In the genomic region with DNA sequence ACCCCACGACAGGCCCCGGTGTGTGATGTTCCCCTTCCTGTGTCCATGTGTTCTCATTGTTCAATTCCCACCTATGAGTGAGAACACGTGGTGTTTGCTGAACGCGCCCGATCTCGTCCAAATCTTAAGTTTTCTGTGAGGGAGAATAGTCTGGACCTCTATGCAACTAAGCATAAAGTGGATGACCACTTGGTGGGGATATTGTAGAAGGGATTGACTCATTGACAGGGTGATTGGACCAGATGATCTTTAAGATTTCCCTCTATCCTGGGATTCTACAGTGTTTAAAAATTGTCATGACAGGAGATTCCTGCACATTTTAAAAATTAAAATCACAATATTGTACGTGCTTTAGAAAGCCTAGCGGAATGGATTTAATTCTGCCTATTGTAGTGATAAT, we compare ENCODE assay signal across 18 cellular contexts.
DNase-seq lines count a peak whose midpoint lies in the region; ATAC-seq and TF ChIP-seq lines count a peak whose summit lies in the region.
"Had no signal": no experiment of that assay in that cellular context is flagged by ENCODE, and none has a peak within 500 bp of the region (broad histone marks: within the 10 kb centered on the region; RNA-seq: fewer than 3 reads in every experiment).

No MANE protein-coding gene starts in this region.

- H3K9me3 ChIP-seq in breast epithelium (no peaks in the 10 kb centered on the region), OCI-LY1 (ENCODE audit: low read length) (no peaks in the 10 kb centered on the region)

- H3K4me1 Mint-ChIP-seq in MCF 10A (ENCODE audit: insufficient read depth, unreplicated experiment) (no peaks in the 10 kb centered on the region), chondrocyte (ENCODE audit: low read depth) (no peaks in the 10 kb centered on the region)
- H3K4me1 Mint-ChIP-seq: activated B cell treated with CpG ODN at 0.5 μM for 24 hours; activated naive CD8-positive, alpha-beta T cell treated with anti-CD3 and anti-CD28 coated beads, Interleukin-2, amount 50 U/mL, for 24 hours; stimulated activated naive B cell treated with anti-CD40 and anti-IgM and Interleukin-4, amounts not matched to agents 10 μg/mL and 1 μg/mL and 100 μg/mL, for 72 hours had no signal

- no peaks in the 10 kb centered on the region for H3K9me2 ChIP-seq in OCI-LY1 (ENCODE audit: low read depth, low read length)

- H3K27ac ChIP-seq in breast epithelium: no peak overlapping the region
- no peak overlapping the region for H3K27ac ChIP-seq in OCI-LY1 (ENCODE audit: low read depth, low read length, poor library complexity, severe bottlenecking)
- H3K27ac ChIP-seq: KMS-11 had no signal

- H3K36me3 Mint-ChIP-seq in MCF 10A (ENCODE audit: insufficient read depth, unreplicated experiment): no peaks in the 10 kb centered on the region
- peaks cover 4% of the 10 kb centered on the region for H3K36me3 Mint-ChIP-seq in chondrocyte (ENCODE audit: low read depth)

- intact Hi-C loops in MCF 10A (cut with micrococcal nuclease): no loop called here
- intact Hi-C loops in breast epithelium (cut with DNase I; ENCODE audit: low total_unique reads): no loop called here
- intact Hi-C loops in left ventricle myocardium superior (cut with micrococcal nuclease): no loop called here

- no peaks in the 10 kb centered on the region for H3K79me2 ChIP-seq in OCI-LY1 (ENCODE audit: insufficient read depth, low read length)

- no peak for ATAC-seq in left ventricle myocardium superior
- ATAC-seq: activated naive CD8-positive, alpha-beta T cell treated with anti-CD3 and anti-CD28 coated beads, Interleukin-2, amount 50 U/mL, for 24 hours; stimulated activated naive B cell treated with anti-CD40 and anti-IgM and Interleukin-4, amounts not matched to agents 10 μg/mL and 1 μg/mL and 100 μg/mL, for 72 hours had no signal

- BruUV-seq in MCF 10A (replicated peaks; lab: Mats Ljungman, UMichigan): no TSS peak

- no peak overlapping the region for H3K4me3 Mint-ChIP-seq in MCF 10A (ENCODE audit: unreplicated experiment)
- H3K4me3 Mint-ChIP-seq in chondrocyte (ENCODE audit: unreplicated experiment): no peak overlapping the region
- H3K4me3 Mint-ChIP-seq: activated B cell treated with CpG ODN at 0.5 μM for 24 hours; activated naive CD8-positive, alpha-beta T cell treated with anti-CD3 and anti-CD28 coated beads, Interleukin-2, amount 50 U/mL, for 24 hours; dendritic cell treated with granulocyte-macrophage colony-stimulating factor and Interleukin-4, amounts not matched to agents 40 ng/mL and 50 ng/mL, for 4 days; stimulated activated naive B cell treated with anti-CD40 and anti-IgM and Interleukin-4, amounts not matched to agents 10 μg/mL and 1 μg/mL and 100 μg/mL, for 72 hours had no signal

- H3K27ac Mint-ChIP-seq in MCF 10A (ENCODE audit: low read depth, unreplicated experiment): no peak overlapping the region
- no peak overlapping the region for H3K27ac Mint-ChIP-seq in chondrocyte (ENCODE audit: unreplicated experiment)
- H3K27ac Mint-ChIP-seq: activated B cell treated with CpG ODN at 0.5 μM for 24 hours; activated naive CD8-positive, alpha-beta T cell treated with anti-CD3 and anti-CD28 coated beads, Interleukin-2, amount 50 U/mL, for 24 hours; dendritic cell treated with granulocyte-macrophage colony-stimulating factor and Interleukin-4, amounts not matched to agents 40 ng/mL and 50 ng/mL, for 4 days; stimulated activated naive B cell treated with anti-CD40 and anti-IgM and Interleukin-4, amounts not matched to agents 10 μg/mL and 1 μg/mL and 100 μg/mL, for 72 hours had no signal

- no peak for TF ChIP-seq CTCF in MCF 10A (IDR thresholded peaks at IDR 0.05; ENCODE audit: unreplicated experiment)
- no peak for TF ChIP-seq CTCF in breast epithelium (IDR thresholded peaks at IDR 0.05)
- peak; percentile 14; the same call in 1 of the 2 replicates for TF ChIP-seq CTCF in OCI-LY1 (IDR thresholded peaks at IDR 0.05; ENCODE audit: low read length)
- TF ChIP-seq CTCF in chondrocyte (IDR thresholded peaks at IDR 0.05): peak; percentile 50

- H3K27me3 ChIP-seq in breast epithelium: no peaks in the 10 kb centered on the region
- no peaks in the 10 kb centered on the region for H3K27me3 ChIP-seq in OCI-LY1 (ENCODE audit: insufficient read depth, low read length)

- H3K27me3 Mint-ChIP-seq in MCF 10A (ENCODE audit: insufficient read depth, unreplicated experiment): no peaks in the 10 kb centered on the region
- no peaks in the 10 kb centered on the region for H3K27me3 Mint-ChIP-seq in chondrocyte (ENCODE audit: low read depth)
- H3K27me3 Mint-ChIP-seq: activated B cell treated with CpG ODN at 0.5 μM for 24 hours; activated naive CD8-positive, alpha-beta T cell treated with anti-CD3 and anti-CD28 coated beads, Interleukin-2, amount 50 U/mL, for 24 hours; dendritic cell treated with granulocyte-macrophage colony-stimulating factor and Interleukin-4, amounts not matched to agents 40 ng/mL and 50 ng/mL, for 4 days; stimulated activated naive B cell treated with anti-CD40 and anti-IgM and Interleukin-4, amounts not matched to agents 10 μg/mL and 1 μg/mL and 100 μg/mL, for 72 hours had no signal

- H3K9ac ChIP-seq in OCI-LY1 (ENCODE audit: low read length): no peak overlapping the region
- H3K9ac ChIP-seq: KMS-11 had no signal

- DNase-seq in MCF 10A (ENCODE audit: unreplicated experiment) (peak; percentile 9), breast epithelium (ENCODE audit: low spot score in 2 of 2) (no peak), chondrocyte (ENCODE audit: low spot score) (no peak), SIG-M5 treated with dmso at 0.1 percent for 504 hours (lab: John Stamatoyannopoulos, UW; ENCODE audit: unreplicated experiment) (no peak), ureter (ENCODE audit: low spot score) (no peak), left ventricle myocardium superior (no peak)
- DNase-seq in activated T-cell treated with anti-CD3 and anti-CD28 coated beads, Interleukin-2, amount 50 U/mL, for 48 hours: no peak
- DNase-seq: activated B cell treated with CpG ODN at 0.5 μM for 24 hours; activated naive CD8-positive, alpha-beta T cell treated with anti-CD3 and anti-CD28 coated beads, Interleukin-2, amount 50 U/mL, for 24 hours; kidney; NCI-H2227 treated with DMSO at 0.1 percent for 48 hours; retina; Right ventricle myocardium superior; stimulated activated CD4-positive, alpha-beta T cell treated with anti-CD3 and anti-CD28 coated beads, Interleukin-4, amount 100 ng/mL, for 1 hour; stimulated activated naive B cell treated with anti-CD40 and anti-IgM and Interleukin-4, amounts not matched to agents 10 μg/mL and 1 μg/mL and 100 μg/mL, for 72 hours had no signal

- no peak overlapping the region for H3K4me2 ChIP-seq in OCI-LY1 (ENCODE audit: low read length)
- H3K4me2 ChIP-seq: KMS-11 had no signal

- no peaks in the 10 kb centered on the region for H4K20me1 ChIP-seq in OCI-LY1 (ENCODE audit: insufficient read depth, low read length)

- H3K9me3 Mint-ChIP-seq in MCF 10A (ENCODE audit: unreplicated experiment) (no peaks in the 10 kb centered on the region), chondrocyte (ENCODE audit: low read depth) (no peaks in the 10 kb centered on the region)
- H3K9me3 Mint-ChIP-seq: activated naive CD8-positive, alpha-beta T cell treated with anti-CD3 and anti-CD28 coated beads, Interleukin-2, amount 50 U/mL, for 24 hours; dendritic cell treated with granulocyte-macrophage colony-stimulating factor and Interleukin-4, amounts not matched to agents 40 ng/mL and 50 ng/mL, for 4 days had no signal

- POLR2A ChIA-PET in MCF 10A (lab: Yijun Ruan, JAX): no interaction called here

- CTCF ChIA-PET in MCF 10A (lab: Yijun Ruan, JAX): no interaction called here

- no peaks in the 10 kb centered on the region for H3K4me1 ChIP-seq in breast epithelium
- H3K4me1 ChIP-seq in OCI-LY1 (ENCODE audit: insufficient read depth, low read length, severe bottlenecking): no peaks in the 10 kb centered on the region

- H3K36me3 ChIP-seq in breast epithelium: no peaks in the 10 kb centered on the region
- no peaks in the 10 kb centered on the region for H3K36me3 ChIP-seq in OCI-LY1 (ENCODE audit: insufficient read depth, low read length)

- no peak overlapping the region for H3K4me3 ChIP-seq in breast epithelium
- H3K4me3 ChIP-seq in OCI-LY1 (ENCODE audit: low read depth, low read length, poor library complexity, severe bottlenecking): no peak overlapping the region

- no peaks in the 10 kb centered on the region for H3F3A ChIP-seq in OCI-LY1 (ENCODE audit: insufficient read depth, low read length)

- no peak for TF ChIP-seq POLR2A in breast epithelium (IDR thresholded peaks at IDR 0.05)

- no peak overlapping the region for H2AFZ ChIP-seq in OCI-LY1 (ENCODE audit: low read length)

Comparison
In these comparisons a context has a peak if more than half of its experiments do, and no peak if none do; other contexts are left out.
1. CTCF ChIP-seq: peak in OCI-LY1 (single experiment) and chondrocyte (single experiment); none in MCF 10A (single experiment) and breast epithelium (0 of 3).